10 cellular contexts compared by ENCODE assay signal in the genomic region with DNA sequence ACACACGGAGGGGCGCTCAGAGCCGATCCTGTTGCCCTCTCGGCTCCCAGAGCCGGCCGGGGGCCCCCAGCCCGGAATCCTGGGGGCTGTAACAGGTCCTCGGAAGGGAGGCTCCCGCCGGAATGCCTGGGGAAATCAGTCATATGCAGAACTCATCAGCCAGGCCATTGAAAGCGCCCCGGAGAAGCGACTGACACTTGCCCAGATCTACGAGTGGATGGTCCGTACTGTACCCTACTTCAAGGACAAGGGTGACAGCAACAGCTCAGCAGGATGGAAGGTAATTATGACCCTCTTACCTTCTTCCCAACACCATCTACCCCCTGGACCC. TPM values are rescaled to one million over a fixed set of nuclear protein-coding genes. Genes with fewer than 3 reads are reported as not detected.
DNase-seq lines count a peak whose midpoint lies in the region; ATAC-seq, FAIRE-seq and TF ChIP-seq lines count a peak whose summit lies in the region.
"Had no signal": no experiment of that assay in that cellular context is flagged by ENCODE, and none has a peak within 500 bp of the region (broad histone marks: within the 10 kb centered on the region; RNA-seq: fewer than 3 reads in every experiment).

No MANE protein-coding gene starts in this region.

- H3K9me3 ChIP-seq in BE2C (no peaks in the 10 kb centered on the region), MG63 (no peaks in the 10 kb centered on the region)

- H3K4me3 Mint-ChIP-seq in effector memory CD8-positive, alpha-beta T cell: peak overlapping the region; percentile 93 to 95
- peak overlapping the region; percentile 90 to 97 (median 96) for H3K4me3 Mint-ChIP-seq in nephron

- H3K4me3 ChIP-seq in BE2C (ENCODE audit: low read depth, low read length) (peak overlapping the region; percentile 74), MG63 (peak overlapping the region; percentile 58)

- H3K27me3 ChIP-seq in BE2C: no peaks in the 10 kb centered on the region
- H3K27me3 ChIP-seq in MG63: no peaks in the 10 kb centered on the region

- peaks cover 21 to 36% of the 10 kb centered on the region in 2 donors for H3K4me1 Mint-ChIP-seq in effector memory CD8-positive, alpha-beta T cell (ENCODE audit: low read depth in 2 of 2)
- H3K4me1 Mint-ChIP-seq in nephron: peaks cover 28% of the 10 kb centered on the region

- peaks cover 19% of the 10 kb centered on the region for H3K36me3 Mint-ChIP-seq in effector memory CD8-positive, alpha-beta T cell (ENCODE audit: insufficient read depth)
- H3K36me3 Mint-ChIP-seq in nephron (ENCODE audit: low read depth): no peaks in the 10 kb centered on the region

- TF ChIP-seq CTCF in BE2C (IDR thresholded peaks at IDR 0.05; ENCODE audit: low read depth, low read length) (no peak), nephron (IDR thresholded peaks at IDR 0.05; ENCODE audit: unreplicated experiment in 3 of 3) (no peak)

- no peaks in the 10 kb centered on the region for H3K36me3 ChIP-seq in BE2C
- no peaks in the 10 kb centered on the region for H3K36me3 ChIP-seq in MG63

- peak overlapping the region; percentile 95 for H3K27ac Mint-ChIP-seq in effector memory CD8-positive, alpha-beta T cell
- H3K27ac Mint-ChIP-seq in nephron: peak overlapping the region in 2 of 3 experiments; percentile 10 to 47

- no peaks in the 10 kb centered on the region for H3K27me3 Mint-ChIP-seq in effector memory CD8-positive, alpha-beta T cell
- H3K27me3 Mint-ChIP-seq in nephron (ENCODE audit: low read depth): peaks cover 5% of the 10 kb centered on the region

- no peaks in the 10 kb centered on the region for H3K9me3 Mint-ChIP-seq in effector memory CD8-positive, alpha-beta T cell
- H3K9me3 Mint-ChIP-seq in nephron: peaks cover 10% of the 10 kb centered on the region

- no peak for ATAC-seq in effector memory CD8-positive, alpha-beta T cell (replicated peaks)
- ATAC-seq in GM21717 (IDR thresholded peaks at IDR 0.05; ENCODE audit: unreplicated experiment): no peak

- FAIRE-seq in frontal cortex (lab: Jason Lieb, UNC): no peak

- no peaks in the 10 kb centered on the region; the same call in 1 of the 2 replicates for H3K4me1 ChIP-seq in BE2C

- no peak for DNase-seq in BE2C
- DNase-seq in MG63: no peak
- no peak for DNase-seq in effector memory CD8-positive, alpha-beta T cell
- no peak for DNase-seq in frontal cortex (ENCODE audit: low spot score in 2 of 2)
- no peak for DNase-seq in ecto neural progenitor cell (ENCODE audit: low spot score)
- DNase-seq in KG1 (lab: John Stamatoyannopoulos, UW): no peak

RNA-seq across cellular contexts. Expression of gene FOXO4, which starts 1.0 kb away (rescaled TPM):
- polyA plus RNA-seq in BE2C (2012; ENCODE audit: insufficient read depth, insufficient read length, low read depth): 13.3 TPM
- 3.8 and 4.9 TPM in 2 replicates for total RNA-seq in MG63 (2014; rRNA removed; shearing (Covaris generic); ENCODE audit: low replicate concordance)
- 3.7 TPM for total RNA-seq in frontal cortex

RNA-seq across cellular contexts. Expression of gene CXorf65, which starts 9.9 kb away (rescaled TPM):
- 1.1 TPM for polyA plus RNA-seq in BE2C (2012; ENCODE audit: insufficient read depth, insufficient read length, low read depth)
- total RNA-seq in MG63 (2014; rRNA removed; shearing (Covaris generic); ENCODE audit: low replicate concordance): not detected in 2 replicates
- not detected for total RNA-seq in frontal cortex
- total RNA-seq: left lobe of liver, SK-MEL-5 had no signal

RNA-seq across cellular contexts. Expression of gene IL2RG, which starts 14.7 kb away (rescaled TPM):
- polyA plus RNA-seq in BE2C (2012; ENCODE audit: insufficient read depth, insufficient read length, low read depth): 1.7 TPM
- total RNA-seq in MG63 (2014; rRNA removed; shearing (Covaris generic); ENCODE audit: low replicate concordance): not detected in 2 replicates
- total RNA-seq in frontal cortex: not detected
- total RNA-seq: SK-MEL-5 had no signal

RNA-seq across cellular contexts. Expression of gene MED12, which starts 21.7 kb away (rescaled TPM):
- 81.2 TPM for polyA plus RNA-seq in BE2C (2012; ENCODE audit: insufficient read depth, insufficient read length, low read depth)
- 9.3 and 11.1 TPM in 2 replicates for total RNA-seq in MG63 (2014; rRNA removed; shearing (Covaris generic); ENCODE audit: low replicate concordance)
- total RNA-seq in frontal cortex: 11.4 TPM

RNA-seq across cellular contexts. Expression of gene SNX12, which starts 28.5 kb away (rescaled TPM):
- polyA plus RNA-seq in BE2C (2012; ENCODE audit: insufficient read depth, insufficient read length, low read depth): 64.0 TPM
- total RNA-seq in MG63 (2014; rRNA removed; shearing (Covaris generic); ENCODE audit: low replicate concordance): 35.4 and 101 TPM in 2 replicates
- 62.8 TPM for total RNA-seq in frontal cortex
